In the genomic region with DNA sequence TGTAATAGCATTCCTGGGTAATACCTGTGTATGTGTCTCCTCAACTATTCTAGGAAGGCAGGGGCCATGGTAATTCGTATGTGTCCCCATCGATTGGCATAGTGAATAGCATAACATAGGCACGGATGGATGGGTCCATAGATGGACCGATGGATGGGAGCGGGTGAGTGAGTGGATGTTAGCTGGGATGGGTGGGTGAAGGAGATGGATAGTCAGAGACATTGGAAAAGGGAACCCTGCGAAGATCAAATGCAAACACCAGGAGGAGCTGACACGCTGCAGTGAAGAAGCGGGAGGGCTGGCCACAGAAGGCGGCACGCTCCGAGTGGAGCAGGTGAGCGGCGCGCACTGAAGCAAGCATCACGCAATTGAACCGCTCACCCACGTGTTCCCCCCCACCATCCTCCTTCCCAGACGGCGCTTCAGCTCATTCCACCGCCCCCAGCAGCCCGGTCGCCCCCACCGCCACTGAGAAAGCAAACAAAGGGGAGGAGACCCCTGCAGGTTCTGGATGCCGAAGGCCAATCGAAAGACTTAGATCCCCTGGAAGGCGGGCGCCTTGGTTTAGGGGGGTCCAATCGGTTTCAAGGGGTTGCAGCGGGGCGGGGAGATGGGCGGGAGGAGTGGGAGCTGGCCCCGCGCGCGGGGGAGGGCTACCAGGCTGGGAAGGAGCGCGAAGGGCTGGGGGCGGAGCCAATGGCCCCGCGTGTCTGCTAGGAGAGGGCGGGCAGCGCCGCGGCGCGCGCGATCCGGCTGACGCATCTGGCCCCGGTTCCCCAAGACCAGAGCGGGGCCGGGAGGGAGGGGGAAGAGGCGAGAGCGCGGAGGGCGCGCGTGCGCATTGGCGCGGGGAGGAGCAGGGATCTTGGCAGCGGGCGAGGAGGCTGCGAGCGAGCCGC, we compare ENCODE assay signal across 8 cellular contexts. TPM values are rescaled to one million over a fixed set of nuclear protein-coding genes. Genes with fewer than 3 reads are reported as not detected.
DNase-seq lines count a peak whose midpoint lies in the region; ATAC-seq and TF ChIP-seq lines count a peak whose summit lies in the region.

Gene ARRB2, plus strand, starts transcription at position 839 of the 899 bp plus-strand sequence. CDS start 90 bp downstream, outside the sequence.

- H3K4me3 Mint-ChIP-seq in activated T-helper 2 cell treated with anti-CD3 and anti-CD28 coated beads, Interferon-gamma antibody, Interleukin-2, Interleukin-4, amounts not matched to agents 10 μg/mL and 5 μg/mL and 100 μg/mL, durations not matched to agents 14 hours and 24 hours and 36 hours (ENCODE audit: low read depth) = peak within 1 kb of the TSS; percentile 94
- peak within 1 kb of the TSS; percentile 96 for H3K4me3 Mint-ChIP-seq in natural killer cell treated with Interleukin-12 subunit alpha and Interleukin-12 subunit beta and Interleukin-15 and Interleukin-18, amount 100 ng/mL, for 72 hours

- peaks cover 30% of the 10 kb centered on the region for H3K36me3 Mint-ChIP-seq in activated T-helper 2 cell treated with anti-CD3 and anti-CD28 coated beads, Interferon-gamma antibody, Interleukin-2, Interleukin-4, amounts not matched to agents 10 μg/mL and 5 μg/mL and 100 μg/mL, durations not matched to agents 14 hours and 24 hours and 36 hours (ENCODE audit: low read depth)
- peaks cover 10% of the 10 kb centered on the region for H3K36me3 Mint-ChIP-seq in natural killer cell treated with Interleukin-12 subunit alpha and Interleukin-12 subunit beta and Interleukin-15 and Interleukin-18, amount 100 ng/mL, for 72 hours

- H3K9me3 Mint-ChIP-seq in activated T-helper 2 cell treated with anti-CD3 and anti-CD28 coated beads, Interferon-gamma antibody, Interleukin-2, Interleukin-4, amounts not matched to agents 10 μg/mL and 5 μg/mL and 100 μg/mL, durations not matched to agents 14 hours and 24 hours and 36 hours = no peaks in the 10 kb centered on the region
- H3K9me3 Mint-ChIP-seq in natural killer cell treated with Interleukin-12 subunit alpha and Interleukin-12 subunit beta and Interleukin-15 and Interleukin-18, amount 100 ng/mL, for 72 hours = no peaks in the 10 kb centered on the region

- peaks cover 43% of the 10 kb centered on the region for H3K4me1 Mint-ChIP-seq in activated T-helper 2 cell treated with anti-CD3 and anti-CD28 coated beads, Interferon-gamma antibody, Interleukin-2, Interleukin-4, amounts not matched to agents 10 μg/mL and 5 μg/mL and 100 μg/mL, durations not matched to agents 14 hours and 24 hours and 36 hours (ENCODE audit: low read depth)
- H3K4me1 Mint-ChIP-seq in natural killer cell treated with Interleukin-12 subunit alpha and Interleukin-12 subunit beta and Interleukin-15 and Interleukin-18, amount 100 ng/mL, for 72 hours (ENCODE audit: low read depth in 2 of 2) = peaks cover 58 to 66% of the 10 kb centered on the region in 2 donors

- peak; percentile 90 to 91 for ATAC-seq in natural killer cell treated with Interleukin-12 subunit alpha and Interleukin-12 subunit beta and Interleukin-15 and Interleukin-18, amount 100 ng/mL, for 72 hours
- peak; percentile 87 for ATAC-seq in stimulated activated naive CD8-positive, alpha-beta T cell treated with anti-CD3 and anti-CD28 coated beads, Interleukin-15, Interleukin-2, amounts not matched to agents 100 U/mL and 50 U/mL, for 24 hours

- H3K27ac ChIP-seq in RWPE1 = peak within 1 kb of the TSS; percentile 93

- CTCF ChIA-PET in RWPE1 (lab: Yijun Ruan, JAX) = interaction anchor here (0.5 to 2.7 kb wide), 13 partner anchors 20 to 258 kb away, joined by 3 to 19 read pairs (median 3); partner anchors contain the start of genes SPAG7 and ZMYND15

- TF ChIP-seq CTCF in LNCaP clone FGC (IDR thresholded peaks at IDR 0.05; ENCODE audit: control insufficient read depth, extremely low read depth, insufficient read depth) (peak; percentile 72), RWPE1 (conservative IDR thresholded peaks at IDR 0.05; ENCODE audit: low read depth) (peak; percentile 68)

- POLR2A ChIA-PET in RWPE1 (lab: Yijun Ruan, JAX; ENCODE audit: low non-redundant PET) = interaction anchor here (0.5 to 0.9 kb wide), 2 partner anchors 28 to 180 kb away, joined by 3 to 4 read pairs; no protein-coding TSS in a partner anchor

- DNase-seq in ELF-1 (ENCODE audit: low read depth, low spot score) = peak; percentile 95
- DNase-seq in GOT3 (lab: John Stamatoyannopoulos, UW) = peak; percentile 93
- peak; percentile 97 for DNase-seq in LNCaP clone FGC (ENCODE audit: low read depth)
- peak; percentile 97 for DNase-seq in RWPE1 (ENCODE audit: low spot score)
- peak; percentile 98 for DNase-seq in activated T-helper 2 cell treated with anti-CD3 and anti-CD28 coated beads, Interferon-gamma antibody, Interleukin-2, Interleukin-4, amounts not matched to agents 10 μg/mL and 5 μg/mL and 100 μg/mL, durations not matched to agents 14 hours and 24 hours and 36 hours (ENCODE audit: low spot score)
- DNase-seq in fibroblast of peridontal ligament (ENCODE audit: extremely low read depth) = peak; percentile 97
- peak; percentile 100 for DNase-seq in natural killer cell treated with Interleukin-12 subunit alpha and Interleukin-12 subunit beta and Interleukin-15 and Interleukin-18, amount 100 ng/mL, for 72 hours (ENCODE audit: low spot score)
- peak; percentile 98 for DNase-seq in stimulated activated naive CD8-positive, alpha-beta T cell treated with anti-CD3 and anti-CD28 coated beads, Interleukin-15, Interleukin-2, amounts not matched to agents 100 U/mL and 50 U/mL, for 24 hours

- H3K27ac Mint-ChIP-seq in activated T-helper 2 cell treated with anti-CD3 and anti-CD28 coated beads, Interferon-gamma antibody, Interleukin-2, Interleukin-4, amounts not matched to agents 10 μg/mL and 5 μg/mL and 100 μg/mL, durations not matched to agents 14 hours and 24 hours and 36 hours = peak within 1 kb of the TSS; percentile 84
- peak within 1 kb of the TSS; percentile 94 to 99 for H3K27ac Mint-ChIP-seq in natural killer cell treated with Interleukin-12 subunit alpha and Interleukin-12 subunit beta and Interleukin-15 and Interleukin-18, amount 100 ng/mL, for 72 hours

- intact Hi-C loops in activated T-helper 2 cell treated with anti-CD3 and anti-CD28 coated beads, Interferon-gamma antibody, Interleukin-2, Interleukin-4, amounts not matched to agents 10 μg/mL and 5 μg/mL and 100 μg/mL, durations not matched to agents 14 hours and 24 hours and 36 hours (cut with micrococcal nuclease) = loop anchor here (1.0 to 10.0 kb wide), 6 partner anchors 21 to 239 kb away; partner anchors contain the start of genes CHRNE, GGT6, MED11 and PFN1

- H3K4me3 ChIP-seq in LNCaP clone FGC (ENCODE audit: low read depth, low read length) = peak within 1 kb of the TSS; percentile 85

- H3K27me3 Mint-ChIP-seq in activated T-helper 2 cell treated with anti-CD3 and anti-CD28 coated beads, Interferon-gamma antibody, Interleukin-2, Interleukin-4, amounts not matched to agents 10 μg/mL and 5 μg/mL and 100 μg/mL, durations not matched to agents 14 hours and 24 hours and 36 hours (ENCODE audit: low read depth) = no peaks in the 10 kb centered on the region
- H3K27me3 Mint-ChIP-seq in natural killer cell treated with Interleukin-12 subunit alpha and Interleukin-12 subunit beta and Interleukin-15 and Interleukin-18, amount 100 ng/mL, for 72 hours = no peaks in the 10 kb centered on the region

RNA-seq across cellular contexts. Expression of gene ARRB2, which starts in this region (rescaled TPM):
- total RNA-seq in activated T-helper 2 cell treated with anti-CD3 and anti-CD28 coated beads, Interferon-gamma antibody, Interleukin-2, Interleukin-4, amounts not matched to agents 10 μg/mL and 5 μg/mL and 100 μg/mL, durations not matched to agents 14 hours and 24 hours and 36 hours = 226 and 231 TPM in 2 replicates
- total RNA-seq in natural killer cell treated with Interleukin-12 subunit alpha and Interleukin-12 subunit beta and Interleukin-15 and Interleukin-18, amount 100 ng/mL, for 72 hours = 100 to 1,000 TPM; 834 to 935 TPM

Comparison
In these comparisons a context has a peak if more than half of its experiments do, and no peak if none do; other contexts are left out.
1. Peak in every context shown above with its lines: DNase-seq, ATAC-seq, H3K4me3 ChIP-seq and H3K27ac ChIP-seq.